Comparison of ENCODE assay signal across 17 cellular contexts in genomic region chr12:78732481-78732880, GRCh38.
DNase-seq lines count a peak whose midpoint lies in the region; TF ChIP-seq lines count a peak whose summit lies in the region.
"Had no signal": no experiment of that assay in that cellular context is flagged by ENCODE, and none has a peak within 500 bp of the region (broad histone marks: within the 10 kb centered on the region; RNA-seq: fewer than 3 reads in every experiment).

No MANE protein-coding gene starts in this region.

- TF ChIP-seq CTCF in spleen (IDR thresholded peaks at IDR 0.05 in 8 of 11, conservative IDR thresholded peaks at IDR 0.05 in 3 of 11) = no peak

- no peak overlapping the region for H3K4me2 ChIP-seq in mesendoderm (ENCODE audit: low read length)
- H3K4me2 ChIP-seq: A549 had no signal

- H3K36me3 ChIP-seq in mesendoderm (ENCODE audit: control insufficient read depth, insufficient read depth, low read length) = no peaks in the 10 kb centered on the region
- H3K36me3 ChIP-seq in spleen = no peaks in the 10 kb centered on the region

- H3K56ac ChIP-seq in mesendoderm (ENCODE audit: low read length) = no peak overlapping the region

- no peak overlapping the region for H2BK120ac ChIP-seq in mesendoderm (ENCODE audit: low read depth, low read length)

- no peak overlapping the region for H4K5ac ChIP-seq in mesendoderm (ENCODE audit: low read length)

- H3K23ac ChIP-seq in mesendoderm (ENCODE audit: low read length) = no peak overlapping the region

- no peak overlapping the region for H2BK15ac ChIP-seq in mesendoderm (replicated peaks; ENCODE audit: low read depth)

- H3K9ac ChIP-seq in mesendoderm (ENCODE audit: low read length) = no peak overlapping the region

- intact Hi-C loops in spleen (cut with DNase I; ENCODE audit: low total_unique reads) = no loop called here

- H3K4me3 ChIP-seq in mesendoderm (ENCODE audit: low read length) (no peak overlapping the region), spleen (no peak overlapping the region)
- H3K4me3 ChIP-seq: A549 had no signal

- no peak for TF ChIP-seq POLR2A in spleen (IDR thresholded peaks at IDR 0.05)

- H2BK5ac ChIP-seq in mesendoderm (ENCODE audit: low read length) = no peak overlapping the region

- no peaks in the 10 kb centered on the region for H3K79me2 ChIP-seq in mesendoderm (ENCODE audit: control insufficient read depth, insufficient read depth, low read length)

- peaks cover 0 to 5% (median 0%) of the 10 kb centered on the region in 8 donors for H3K9me3 ChIP-seq in spleen
- H3K9me3 ChIP-seq: A549, Caco-2 had no signal

- H4K8ac ChIP-seq in mesendoderm (ENCODE audit: low read depth, low read length) = no peak overlapping the region

- H3K18ac ChIP-seq in mesendoderm (ENCODE audit: low read length) = no peak overlapping the region

- H3K27me3 ChIP-seq in mesendoderm (ENCODE audit: insufficient read depth, low read length, poor library complexity) (no peaks in the 10 kb centered on the region), spleen (replicated peaks in 1 of 7) (no peaks in the 10 kb centered on the region)

- DNase-seq in NCI-H82 (lab: John Stamatoyannopoulos, UW) (peak; percentile 71), SK-N-DZ (ENCODE audit: low spot score) (peak; percentile 47), mesendoderm (peak; percentile 84), spleen (no peak), SW 1271 (lab: John Stamatoyannopoulos, UW) (no peak), C1 segment of cervical spinal cord (lab: John Stamatoyannopoulos, UW) (no peak)
- DNase-seq: 8988T; ACHN; Caco-2; CD4-positive, CD25-positive, alpha-beta regulatory T cell; CD8-positive, alpha-beta T cell; DMS153; DND-41; H7; HCEC 1CT had no signal

- H3K27ac ChIP-seq in mesendoderm (ENCODE audit: low read depth, low read length) = no peak overlapping the region
- no peak overlapping the region for H3K27ac ChIP-seq in spleen
- H3K27ac ChIP-seq: A549, C4-2B had no signal

- no peaks in the 10 kb centered on the region for H3K4me1 ChIP-seq in mesendoderm (ENCODE audit: control insufficient read depth, low read depth, low read length)
- no peaks in the 10 kb centered on the region for H3K4me1 ChIP-seq in spleen
- H3K4me1 ChIP-seq: A549 had no signal

- WGBS in mesendoderm (ENCODE audit: extremely low coverage, insufficient coverage, low lambda C conversion rate) = no CpG with 5 or more reads among the region's 1 CpG
- WGBS in spleen, 5 donors = 91 to 96% (median 94%) methylated on average over 1 of the region's 1 CpG

- H3K4ac ChIP-seq in mesendoderm (ENCODE audit: low read depth, low read length) = no peak overlapping the region

- no peaks in the 10 kb centered on the region for H3K79me1 ChIP-seq in mesendoderm (ENCODE audit: low read length)

- H2AK5ac ChIP-seq in mesendoderm (ENCODE audit: low read length) = no peak overlapping the region

Comparison
In these comparisons a context has a peak if more than half of its experiments do, and no peak if none do; other contexts are left out.
1. DNase-seq: peak in NCI-H82 (single experiment), SK-N-DZ (single experiment) and mesendoderm (single experiment); none in spleen (single experiment), SW 1271 (0 of 2) and C1 segment of cervical spinal cord (0 of 14).